2 cellular contexts compared by ENCODE assay signal in genomic region chr10:133350950-133351329, GRCh38.
TF ChIP-seq lines count a peak whose summit lies in the region.

No MANE protein-coding gene starts in this region.

TF ChIP-seq in GM23338, 12 proteins besides CTCF, POLR2A, EP300 and RAD21:
- TF ChIP-seq REST (IDR thresholded peaks at IDR 0.05; ENCODE audit: unreplicated experiment) (no peak), POLR2AphosphoS5 (IDR thresholded peaks at IDR 0.05; ENCODE audit: low read depth) (0 out of 2 replicates have a peak, but pooled peaks have one; percentile 6), ZNF331 (CRISPR knock-in tag; IDR thresholded peaks at IDR 0.05; ENCODE audit: low read depth) (no peak), ZNF462 (CRISPR knock-in tag; IDR thresholded peaks at IDR 0.05) (no peak)

TF ChIP-seq in H1, 55 proteins besides CTCF, POLR2A, EP300 and RAD21:
- TF ChIP-seq TEAD4 (IDR thresholded peaks at IDR 0.05; ENCODE audit: low read depth, low read length) (no peak), NANOG (IDR thresholded peaks at IDR 0.05; ENCODE audit: insufficient read depth, low read depth, low read length, poor library complexity, severe bottlenecking) (no peak), NRF1 (IDR thresholded peaks at IDR 0.05; ENCODE audit: low read depth, low read length) (no peak), SP4 (IDR thresholded peaks at IDR 0.05; ENCODE audit: low read length) (no peak), TAF1 (IDR thresholded peaks at IDR 0.05; ENCODE audit: low read depth, low read length) (no peak), BRCA1 (IDR thresholded peaks at IDR 0.05; ENCODE audit: low read depth, low read length) (no peak), CBX5 (IDR thresholded peaks at IDR 0.05; ENCODE audit: low read depth, low read length) (no peak), POU5F1 (IDR thresholded peaks at IDR 0.05; ENCODE audit: low read depth, low read length) (no peak), SP1 (IDR thresholded peaks at IDR 0.05; ENCODE audit: low read depth, low read length) (no peak), TAF7 (optimal IDR thresholded peaks at IDR 0.05; ENCODE audit: borderline replicate concordance, low read depth, low read length) (no peak), RFX5 (IDR thresholded peaks at IDR 0.05; ENCODE audit: borderline replicate concordance, low read depth, low read length) (no peak), RXRA (IDR thresholded peaks at IDR 0.05; ENCODE audit: insufficient read depth, low read depth, low read length) (no peak), PHF8 (conservative IDR thresholded peaks at IDR 0.05; ENCODE audit: low read depth, low read length) (no peak), KDM5A (IDR thresholded peaks at IDR 0.05; ENCODE audit: low read length) (no peak), CTBP2 (IDR thresholded peaks at IDR 0.05; ENCODE audit: borderline replicate concordance, insufficient read depth, insufficient read length, low read length) (no peak), SIRT6 (IDR thresholded peaks at IDR 0.05; ENCODE audit: low read length) (no peak), EGR1 (IDR thresholded peaks at IDR 0.05; ENCODE audit: borderline replicate concordance, low read depth, low read length) (no peak), POLR2AphosphoS5 (IDR thresholded peaks at IDR 0.05; ENCODE audit: low read depth, low read length) (no peak)
TF ChIP-seq in H1: peak in this region for 0.
